Comparison of ENCODE assay signal across 27 cellular contexts in genomic region chr9:105390901-105391300, GRCh38.
"Had no signal": no experiment of that assay in that cellular context is flagged by ENCODE, and none has a peak within 500 bp of the region (broad histone marks: within the 10 kb centered on the region; RNA-seq: fewer than 3 reads in every experiment).

No MANE protein-coding gene starts in this region.

- H3K27ac ChIP-seq: colonic mucosa, SJSA1 had no signal

- H3K9me3 ChIP-seq: colonic mucosa, SJSA1 had no signal

- H3K4me3 ChIP-seq: colonic mucosa, SJSA1 had no signal

- H3K36me3 ChIP-seq: colonic mucosa, SJSA1 had no signal

- H3K27me3 ChIP-seq: colonic mucosa, SJSA1 had no signal

- DNase-seq: activated CD4-positive, alpha-beta T cell treated with anti-CD3 and anti-CD28 coated beads for 4 hours; activated CD8-positive, alpha-beta memory T cell treated with anti-CD3 and anti-CD28 coated beads, Interleukin-2, amount 50 U/mL, for 48 hours; activated CD8-positive, alpha-beta T cell treated with anti-CD3 and anti-CD28 coated beads, Interleukin-2, amount 10 ng/mL, durations not matched to agents 7 days and 5 days; activated effector memory CD4-positive, alpha-beta T cell treated with Interleukin-2 at 50 U/mL for 16 hours; activated naive CD4-positive, alpha-beta T cell; activated naive CD8-positive, alpha-beta T cell treated with anti-CD3 and anti-CD28 coated beads, Interleukin-2, amount 50 U/mL, for 24 hours; activated T-cell treated with anti-CD3 and anti-CD28 coated beads, Interleukin-2, amount 50 U/mL, for 1 hour; amniotic stem cell; colonic mucosa; NCI-H1092; NCI-H1417; NCI-H2029 treated with DMSO at 0.1 percent for 48 hours; NCI-H345; NCI-H510A; NCI-H82; OCI-M1; RPMI8226 had no signal

- ATAC-seq: activated CD4-positive, CD25-positive, alpha-beta regulatory T cell treated with anti-CD3 and anti-CD28 coated beads, Interleukin-2, amount 50 U/mL, for 24 hours; activated CD8-positive, alpha-beta T cell treated with anti-CD3 and anti-CD28 coated beads, Interleukin-2, amount 10 ng/mL, durations not matched to agents 7 days and 5 days; activated naive CD4-positive, alpha-beta T cell treated with anti-CD3 and anti-CD28 coated beads, Interleukin-2, amount 50 U/mL, for 72 hours; activated naive CD8-positive, alpha-beta T cell treated with anti-CD3 and anti-CD28 coated beads, Interleukin-2, amount 50 U/mL, for 24 hours; Panc1; Right ventricle myocardium inferior; SK-N-SH treated with all-trans-retinoic acid at 6 μM for 48 hours had no signal

- H3K4me1 ChIP-seq: colonic mucosa, SJSA1 had no signal

- H3K27ac Mint-ChIP-seq: activated CD8-positive, alpha-beta T cell treated with anti-CD3 and anti-CD28 coated beads, Interleukin-2, amount 10 ng/mL, durations not matched to agents 7 days and 5 days; activated naive CD4-positive, alpha-beta T cell treated with anti-CD3 and anti-CD28 coated beads, Interleukin-2, amount 50 U/mL, for 72 hours; activated naive CD8-positive, alpha-beta T cell treated with anti-CD3 and anti-CD28 coated beads, Interleukin-2, amount 50 U/mL, for 24 hours; activated T-helper 1 cell treated with anti-CD3 and anti-CD28 coated beads, Interleukin-12 subunit alpha, Interleukin-12 subunit beta, Interleukin-2, Interleukin-4 antibody, amounts not matched to agents 30 ng/mL and 10 ng/mL and 1 ng/mL, durations not matched to agents 14 hours and 24 hours and 36 hours; T-helper 1 cell treated with Interleukin-12 subunit alpha and Interleukin-12 subunit beta and Interleukin-4 antibody, amounts not matched to agents 30 μg/mL and 1 μg/mL, for 36 hours had no signal

- H3K9me3 Mint-ChIP-seq: activated naive CD4-positive, alpha-beta T cell treated with anti-CD3 and anti-CD28 coated beads, Interleukin-2, amount 50 U/mL, for 72 hours; activated naive CD8-positive, alpha-beta T cell treated with anti-CD3 and anti-CD28 coated beads, Interleukin-2, amount 50 U/mL, for 24 hours; activated T-helper 1 cell treated with anti-CD3 and anti-CD28 coated beads, Interleukin-12 subunit alpha, Interleukin-12 subunit beta, Interleukin-2, Interleukin-4 antibody, amounts not matched to agents 30 ng/mL and 10 ng/mL and 1 ng/mL, durations not matched to agents 14 hours and 24 hours and 36 hours; brain; central memory CD8-positive, alpha-beta T cell; T-helper 1 cell treated with Interleukin-12 subunit alpha and Interleukin-12 subunit beta and Interleukin-4 antibody, amounts not matched to agents 30 μg/mL and 1 μg/mL, for 36 hours had no signal

- H3K4me3 Mint-ChIP-seq: activated CD8-positive, alpha-beta T cell treated with anti-CD3 and anti-CD28 coated beads, Interleukin-2, amount 10 ng/mL, durations not matched to agents 7 days and 5 days; activated naive CD8-positive, alpha-beta T cell treated with anti-CD3 and anti-CD28 coated beads, Interleukin-2, amount 50 U/mL, for 24 hours; activated T-helper 1 cell treated with anti-CD3 and anti-CD28 coated beads, Interleukin-12 subunit alpha, Interleukin-12 subunit beta, Interleukin-2, Interleukin-4 antibody, amounts not matched to agents 30 ng/mL and 10 ng/mL and 1 ng/mL, durations not matched to agents 14 hours and 24 hours and 36 hours; central memory CD8-positive, alpha-beta T cell; T-helper 1 cell treated with Interleukin-12 subunit alpha and Interleukin-12 subunit beta and Interleukin-4 antibody, amounts not matched to agents 30 μg/mL and 1 μg/mL, for 36 hours had no signal

- H3K36me3 Mint-ChIP-seq: activated naive CD4-positive, alpha-beta T cell treated with anti-CD3 and anti-CD28 coated beads, Interleukin-2, amount 50 U/mL, for 72 hours had no signal
